1 cellular context compared by ENCODE assay signal in the genomic region with DNA sequence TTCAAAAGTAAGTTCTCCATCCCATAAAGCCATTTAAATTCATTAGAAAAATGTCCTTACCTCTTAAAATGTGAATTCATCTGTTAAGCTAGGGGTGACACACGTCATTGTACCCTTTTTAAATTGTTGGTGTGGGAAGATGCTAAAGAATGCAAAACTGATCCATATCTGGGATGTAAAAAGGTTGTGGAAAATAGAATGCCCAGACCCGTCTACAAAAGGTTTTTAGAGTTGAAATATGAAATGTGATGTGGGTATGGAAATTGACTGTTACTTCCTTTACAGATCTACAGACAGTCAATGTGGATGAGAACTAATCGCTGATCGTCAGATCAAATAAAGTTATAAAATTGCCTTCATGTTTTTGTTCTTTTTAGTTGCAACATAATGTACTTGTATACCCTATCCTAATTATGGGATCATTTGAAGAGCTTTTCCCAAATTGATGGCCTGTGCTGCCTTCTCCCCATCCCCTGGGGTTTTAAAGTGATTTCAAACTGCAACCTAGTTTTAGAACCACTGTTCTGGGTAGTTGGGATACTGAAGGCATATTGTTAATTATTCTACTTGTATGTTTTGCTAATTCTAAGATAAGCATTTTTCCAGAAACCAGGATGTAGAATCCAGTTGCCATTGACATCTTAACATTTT.
TF ChIP-seq lines count a peak whose summit lies in the region.

No MANE protein-coding gene starts in this region.

TF ChIP-seq in HCT116, 20 proteins besides CTCF, POLR2A, EP300 and RAD21:
- TF ChIP-seq, protein P1, sequence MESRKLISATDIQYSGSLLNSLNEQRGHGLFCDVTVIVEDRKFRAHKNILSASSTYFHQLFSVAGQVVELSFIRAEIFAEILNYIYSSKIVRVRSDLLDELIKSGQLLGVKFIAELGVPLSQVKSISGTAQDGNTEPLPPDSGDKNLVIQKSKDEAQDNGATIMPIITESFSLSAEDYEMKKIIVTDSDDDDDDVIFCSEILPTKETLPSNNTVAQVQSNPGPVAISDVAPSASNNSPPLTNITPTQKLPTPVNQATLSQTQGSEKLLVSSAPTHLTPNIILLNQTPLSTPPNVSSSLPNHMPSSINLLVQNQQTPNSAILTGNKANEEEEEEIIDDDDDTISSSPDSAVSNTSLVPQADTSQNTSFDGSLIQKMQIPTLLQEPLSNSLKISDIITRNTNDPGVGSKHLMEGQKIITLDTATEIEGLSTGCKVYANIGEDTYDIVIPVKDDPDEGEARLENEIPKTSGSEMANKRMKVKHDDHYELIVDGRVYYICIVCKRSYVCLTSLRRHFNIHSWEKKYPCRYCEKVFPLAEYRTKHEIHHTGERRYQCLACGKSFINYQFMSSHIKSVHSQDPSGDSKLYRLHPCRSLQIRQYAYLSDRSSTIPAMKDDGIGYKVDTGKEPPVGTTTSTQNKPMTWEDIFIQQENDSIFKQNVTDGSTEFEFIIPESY (IDR thresholded peaks at IDR 0.05; ENCODE audit: extremely low read depth, insufficient replicate concordance, low read length) = no peak
- TF ChIP-seq SIN3A (IDR thresholded peaks at IDR 0.05; ENCODE audit: low read depth) = 0 out of 2 replicates have a peak, but pooled peaks have one; percentile 26
- TF ChIP-seq POLR2AphosphoS5 (IDR thresholded peaks at IDR 0.05; ENCODE audit: low read depth, low read length) = no peak
- TF ChIP-seq YY1 (IDR thresholded peaks at IDR 0.05; ENCODE audit: extremely low read depth, insufficient replicate concordance, low read depth, low read length) = no peak
- TF ChIP-seq, protein P2, sequence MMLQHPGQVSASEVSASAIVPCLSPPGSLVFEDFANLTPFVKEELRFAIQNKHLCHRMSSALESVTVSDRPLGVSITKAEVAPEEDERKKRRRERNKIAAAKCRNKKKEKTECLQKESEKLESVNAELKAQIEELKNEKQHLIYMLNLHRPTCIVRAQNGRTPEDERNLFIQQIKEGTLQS (IDR thresholded peaks at IDR 0.05) = no peak
- TF ChIP-seq ZFX (IDR thresholded peaks at IDR 0.05) = no peak
TF ChIP-seq in HCT116: peak in this region for 1.
